22 cellular contexts compared by ENCODE assay signal in the genomic region with DNA sequence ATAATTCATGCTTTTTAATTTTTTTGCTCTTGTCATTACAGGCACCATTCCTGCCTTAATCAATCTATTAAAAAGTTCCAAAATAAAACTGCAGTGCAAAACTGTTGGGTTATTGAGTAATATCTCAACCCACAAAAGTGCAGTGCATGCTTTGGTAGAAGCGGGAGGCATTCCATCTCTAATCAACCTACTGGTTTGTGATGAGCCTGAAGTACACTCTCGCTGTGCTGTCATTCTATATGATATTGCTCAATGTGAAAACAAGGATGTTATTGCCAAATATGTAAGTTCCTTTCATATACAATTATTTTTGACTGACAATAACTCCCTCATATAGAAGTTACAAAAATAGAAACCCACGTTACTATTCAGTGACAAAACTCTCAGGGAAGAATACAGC.
"Had no signal": no experiment of that assay in that cellular context is flagged by ENCODE, and none has a peak within 500 bp of the region (broad histone marks: within the 10 kb centered on the region; RNA-seq: fewer than 3 reads in every experiment).

No MANE protein-coding gene starts in this region.

- H3K4me3 Mint-ChIP-seq: activated CD4-positive, alpha-beta memory T cell treated with anti-CD3 and anti-CD28 coated beads for 36 hours; activated naive CD4-positive, alpha-beta T cell treated with anti-CD3 and anti-CD28 coated beads for 36 hours; brain; dendritic cell treated with granulocyte-macrophage colony-stimulating factor and Interleukin-4, amounts not matched to agents 40 ng/mL and 50 ng/mL, for 4 days; natural killer cell treated with Interleukin-12 subunit alpha and Interleukin-12 subunit beta and Interleukin-15 and Interleukin-18, amount 100 ng/mL, for 72 hours; T-helper 17 cell had no signal

- H3K4me1 Mint-ChIP-seq: brain, T-helper 17 cell had no signal

- H3K9me3 ChIP-seq: gastrocnemius medialis, upper lobe of left lung had no signal

- H3K9me3 Mint-ChIP-seq: dendritic cell treated with granulocyte-macrophage colony-stimulating factor and Interleukin-4, amounts not matched to agents 40 ng/mL and 50 ng/mL, for 4 days had no signal

- H3K27me3 ChIP-seq: gastrocnemius medialis, upper lobe of left lung had no signal

- DNase-seq: activated CD4-positive, alpha-beta memory T cell treated with anti-CD3 and anti-CD28 coated beads for 36 hours; activated CD4-positive, alpha-beta T cell treated with anti-CD3 and anti-CD28 coated beads for 4 hours; activated CD4-positive, CD25-positive, alpha-beta regulatory T cell; activated effector memory CD4-positive, alpha-beta T cell treated with Interleukin-2 at 50 U/mL for 16 hours; activated naive CD4-positive, alpha-beta T cell treated with anti-CD3 and anti-CD28 coated beads for 36 hours; activated T-cell treated with anti-CD3 and anti-CD28 coated beads, Interleukin-2, amount 50 U/mL, for 48 hours; anterior cingulate cortex; effector CD4-positive, alpha-beta T cell; gastrocnemius medialis; hippocampal formation; left ventricle myocardium superior; mammary epithelial cell; midbrain; stimulated activated CD4-positive, alpha-beta T cell treated with anti-CD3 and anti-CD28 coated beads, Interleukin-4, amount 100 ng/mL, for 24 hours; stimulated activated naive CD4-positive, alpha-beta T cell treated with Interleukin-2 at 50 U/mL for 16 hours; T-helper 17 cell; upper lobe of left lung had no signal

- H3K4me1 ChIP-seq: gastrocnemius medialis, upper lobe of left lung had no signal

- H3K27ac Mint-ChIP-seq: activated CD4-positive, alpha-beta memory T cell treated with anti-CD3 and anti-CD28 coated beads for 36 hours; activated naive CD4-positive, alpha-beta T cell treated with anti-CD3 and anti-CD28 coated beads for 36 hours; brain; dendritic cell treated with granulocyte-macrophage colony-stimulating factor and Interleukin-4, amounts not matched to agents 40 ng/mL and 50 ng/mL, for 4 days; natural killer cell treated with Interleukin-12 subunit alpha and Interleukin-12 subunit beta and Interleukin-15 and Interleukin-18, amount 100 ng/mL, for 72 hours; progenitor cell of endocrine pancreas; T-helper 17 cell had no signal

- H3K27ac ChIP-seq: gastrocnemius medialis, upper lobe of left lung had no signal

- H3K36me3 ChIP-seq: gastrocnemius medialis had no signal

- ATAC-seq: esophagus mucosa; gastrocnemius medialis; left ventricle myocardium superior; natural killer cell treated with Interleukin-12 subunit alpha and Interleukin-12 subunit beta and Interleukin-15 and Interleukin-18, amount 100 ng/mL, for 72 hours; T-helper 17 cell had no signal

- H3K27me3 Mint-ChIP-seq: activated CD4-positive, alpha-beta memory T cell treated with anti-CD3 and anti-CD28 coated beads for 36 hours; brain; dendritic cell treated with granulocyte-macrophage colony-stimulating factor and Interleukin-4, amounts not matched to agents 40 ng/mL and 50 ng/mL, for 4 days; natural killer cell treated with Interleukin-12 subunit alpha and Interleukin-12 subunit beta and Interleukin-15 and Interleukin-18, amount 100 ng/mL, for 72 hours; progenitor cell of endocrine pancreas; T-helper 17 cell had no signal

- H3K4me3 ChIP-seq: gastrocnemius medialis, upper lobe of left lung had no signal
